Comparison of ENCODE assay signal across 8 cellular contexts in the genomic region with DNA sequence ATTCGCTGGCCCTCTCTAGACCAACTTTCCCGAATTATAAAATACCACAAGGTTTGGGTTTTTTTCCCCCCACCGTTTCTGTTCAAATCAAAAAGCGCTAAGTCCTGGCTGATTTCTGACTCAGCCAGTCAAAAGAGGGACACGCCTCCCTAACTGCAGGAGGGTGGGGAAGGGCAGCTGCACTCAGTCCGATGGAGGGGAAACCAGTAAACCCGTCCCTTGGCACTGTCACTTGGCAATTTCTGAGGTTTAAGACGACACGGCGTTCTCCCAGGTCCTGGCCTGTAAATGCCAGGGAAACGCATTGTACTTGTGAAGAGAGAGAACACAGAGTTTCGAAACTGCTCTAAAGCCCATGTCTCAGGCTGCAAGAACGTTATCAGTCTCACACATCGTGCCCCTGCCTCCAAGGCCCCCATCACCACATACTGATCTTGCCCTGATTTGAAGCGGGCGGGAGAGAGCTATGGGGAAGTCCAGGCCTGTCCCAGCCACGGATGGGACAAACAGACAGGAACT. TPM values are rescaled to one million over a fixed set of nuclear protein-coding genes. Genes with fewer than 3 reads are reported as not detected.
DNase-seq lines count a peak whose midpoint lies in the region; ATAC-seq and TF ChIP-seq lines count a peak whose summit lies in the region.

No MANE protein-coding gene starts in this region.

- peak overlapping the region; percentile 5 for H3K4me3 Mint-ChIP-seq in natural killer cell treated with Interleukin-12 subunit alpha and Interleukin-12 subunit beta and Interleukin-15 and Interleukin-18, amount 100 ng/mL, for 72 hours
- no peak overlapping the region for H3K4me3 Mint-ChIP-seq in natural killer cell
- no peak overlapping the region for H3K4me3 Mint-ChIP-seq in activated CD4-positive, alpha-beta memory T cell treated with anti-CD3 and anti-CD28 coated beads for 36 hours

- H3K27me3 ChIP-seq in aorta (ENCODE audit: control insufficient read depth in 1 of 2, insufficient read depth in 2 of 2, low read length in 1 of 2): no peaks in the 10 kb centered on the region

- in situ Hi-C loops in T47D (cut with HindIII; ENCODE audit: low pct_unique_long_range_greater_than_20kb, low sequenced_read_pairs): no loop called here

- H3K27ac ChIP-seq in aorta (ENCODE audit: low read depth in 1 of 2, low read length in 2 of 2): peak overlapping the region; percentile 72 to 95

- no peaks in the 10 kb centered on the region for H3K36me3 ChIP-seq in aorta (ENCODE audit: control insufficient read depth in 1 of 2, insufficient read depth in 2 of 2, low read length in 1 of 2)

- H3K4me1 Mint-ChIP-seq in natural killer cell treated with Interleukin-12 subunit alpha and Interleukin-12 subunit beta and Interleukin-15 and Interleukin-18, amount 100 ng/mL, for 72 hours (ENCODE audit: low read depth in 2 of 2): peaks cover 0 to 8% of the 10 kb centered on the region in 2 donors
- H3K4me1 Mint-ChIP-seq in natural killer cell: peaks cover 0 to 18% of the 10 kb centered on the region in 2 donors
- no peaks in the 10 kb centered on the region for H3K4me1 Mint-ChIP-seq in activated CD4-positive, alpha-beta memory T cell treated with anti-CD3 and anti-CD28 coated beads for 36 hours (ENCODE audit: low read depth)

- H3K36me3 Mint-ChIP-seq in natural killer cell treated with Interleukin-12 subunit alpha and Interleukin-12 subunit beta and Interleukin-15 and Interleukin-18, amount 100 ng/mL, for 72 hours: no peaks in the 10 kb centered on the region
- H3K36me3 Mint-ChIP-seq in natural killer cell: no peaks in the 10 kb centered on the region
- H3K36me3 Mint-ChIP-seq in activated CD4-positive, alpha-beta memory T cell treated with anti-CD3 and anti-CD28 coated beads for 36 hours: no peaks in the 10 kb centered on the region

- no peak overlapping the region for H3K4me3 ChIP-seq in aorta (ENCODE audit: low read length in 2 of 2)

- 0 to 2% methylated on average over 17 of the region's 17 CpGs for WGBS in aorta, 2 donors

- no peak for DNase-seq in natural killer cell treated with Interleukin-12 subunit alpha and Interleukin-12 subunit beta and Interleukin-15 and Interleukin-18, amount 100 ng/mL, for 72 hours (ENCODE audit: low spot score)
- DNase-seq in natural killer cell (no peak), T47D (ENCODE audit: low read depth in 1 of 2, low spot score in 1 of 2) (peak; percentile 43 to 81), medulla oblongata (ENCODE audit: extremely low spot score) (peak; percentile 27), aorta (peak; percentile 68 to 81), NCI-H526 (lab: John Stamatoyannopoulos, UW) (no peak), inferior parietal cortex (ENCODE audit: extremely low spot score) (no peak)
- DNase-seq in activated CD4-positive, alpha-beta memory T cell treated with anti-CD3 and anti-CD28 coated beads for 36 hours: no peak

- H3K27ac Mint-ChIP-seq in natural killer cell treated with Interleukin-12 subunit alpha and Interleukin-12 subunit beta and Interleukin-15 and Interleukin-18, amount 100 ng/mL, for 72 hours: no peak overlapping the region
- no peak overlapping the region for H3K27ac Mint-ChIP-seq in natural killer cell
- H3K27ac Mint-ChIP-seq in activated CD4-positive, alpha-beta memory T cell treated with anti-CD3 and anti-CD28 coated beads for 36 hours: no peak overlapping the region

- no peaks in the 10 kb centered on the region for H3K9me3 ChIP-seq in aorta (ENCODE audit: control insufficient read depth, low read length)

- POLR2A ChIA-PET in activated CD4-positive, alpha-beta memory T cell treated with anti-CD3 and anti-CD28 coated beads for 36 hours (lab: Charles Lee): no interaction called here

- CTCF ChIA-PET in activated CD4-positive, alpha-beta memory T cell treated with anti-CD3 and anti-CD28 coated beads for 36 hours (lab: Charles Lee): no interaction called here

- no peaks in the 10 kb centered on the region for H3K27me3 Mint-ChIP-seq in natural killer cell treated with Interleukin-12 subunit alpha and Interleukin-12 subunit beta and Interleukin-15 and Interleukin-18, amount 100 ng/mL, for 72 hours
- no peaks in the 10 kb centered on the region for H3K27me3 Mint-ChIP-seq in natural killer cell (ENCODE audit: low read depth in 2 of 2)
- no peaks in the 10 kb centered on the region for H3K27me3 Mint-ChIP-seq in activated CD4-positive, alpha-beta memory T cell treated with anti-CD3 and anti-CD28 coated beads for 36 hours

- no peak for TF ChIP-seq CTCF in natural killer cell (IDR thresholded peaks at IDR 0.05)

- ATAC-seq in natural killer cell treated with Interleukin-12 subunit alpha and Interleukin-12 subunit beta and Interleukin-15 and Interleukin-18, amount 100 ng/mL, for 72 hours: no peak
- ATAC-seq in natural killer cell (no peak), aorta (ENCODE audit: low FRiP score) (peak; percentile 83)

- H3K9me3 Mint-ChIP-seq in natural killer cell treated with Interleukin-12 subunit alpha and Interleukin-12 subunit beta and Interleukin-15 and Interleukin-18, amount 100 ng/mL, for 72 hours: no peaks in the 10 kb centered on the region
- H3K9me3 Mint-ChIP-seq in natural killer cell: no peaks in the 10 kb centered on the region
- H3K9me3 Mint-ChIP-seq in activated CD4-positive, alpha-beta memory T cell treated with anti-CD3 and anti-CD28 coated beads for 36 hours: no peaks in the 10 kb centered on the region

- intact Hi-C loops in natural killer cell (cut with micrococcal nuclease): no loop called here
- intact Hi-C loops in aorta (cut with DNase I): no loop called here
- intact Hi-C loops in activated CD4-positive, alpha-beta memory T cell treated with anti-CD3 and anti-CD28 coated beads for 36 hours (cut with micrococcal nuclease): no loop called here

- peaks cover 4 to 7% of the 10 kb centered on the region in 2 donors for H3K4me1 ChIP-seq in aorta (ENCODE audit: control insufficient read depth in 1 of 2, insufficient read depth in 2 of 2, low read length in 2 of 2)

RNA-seq across cellular contexts. Expression of gene ZFHX3, which starts 57.9 kb away (rescaled TPM):
- total RNA-seq in natural killer cell treated with Interleukin-12 subunit alpha and Interleukin-12 subunit beta and Interleukin-15 and Interleukin-18, amount 100 ng/mL, for 72 hours: under 1 TPM; 0.50 to 0.78 TPM
- total RNA-seq in natural killer cell: 1 to 10 TPM; 5.8 to 7.8 (median 7.5) TPM
- 10 to 100 TPM; 67.4 to 96.9 TPM for total RNA-seq in aorta
- 1 to 10 TPM; 4.3 to 8.0 TPM for polyA plus RNA-seq in aorta
- under 1 TPM; 0.21 to 0.68 TPM for total RNA-seq in activated CD4-positive, alpha-beta memory T cell treated with anti-CD3 and anti-CD28 coated beads for 36 hours

Comparison
In these comparisons a context has a peak if more than half of its experiments do, and no peak if none do; other contexts are left out.
1. DNase-seq: peak in T47D (2 of 2), medulla oblongata (single experiment) and aorta (2 of 2); none in natural killer cell treated with Interleukin-12 subunit alpha and Interleukin-12 subunit beta and Interleukin-15 and Interleukin-18, amount 100 ng/mL, for 72 hours (single experiment), natural killer cell (single experiment), NCI-H526 (0 of 2), inferior parietal cortex (single experiment) and activated CD4-positive, alpha-beta memory T cell treated with anti-CD3 and anti-CD28 coated beads for 36 hours (single experiment).
2. RNA of gene ZFHX3, which starts 57.9 kb away (total RNA-seq): 67.4 to 96.9 TPM in aorta; 5.8 to 7.8 TPM in natural killer cell, 0.50 to 0.78 TPM in natural killer cell treated with Interleukin-12 subunit alpha and Interleukin-12 subunit beta and Interleukin-15 and Interleukin-18, amount 100 ng/mL, for 72 hours and 0.21 to 0.68 TPM in activated CD4-positive, alpha-beta memory T cell treated with anti-CD3 and anti-CD28 coated beads for 36 hours; every median in the first group is over 4 times any median in the second.